ENCODE assay signal across 12 cellular contexts in genomic region chr4:155392486-155393184, GRCh38. TPM values are rescaled to one million over a fixed set of nuclear protein-coding genes. Genes with fewer than 3 reads are reported as not detected.
DNase-seq lines count a peak whose midpoint lies in the region; ATAC-seq, FAIRE-seq and TF ChIP-seq lines count a peak whose summit lies in the region.
"Had no signal": no experiment of that assay in that cellular context is flagged by ENCODE, and none has a peak within 500 bp of the region (broad histone marks: within the 10 kb centered on the region; RNA-seq: fewer than 3 reads in every experiment).

No MANE protein-coding gene starts in this region.

- TF ChIP-seq POLR2A in H54 (IDR thresholded peaks at IDR 0.05; ENCODE audit: low read depth, low read length) (no peak), lower leg skin (IDR thresholded peaks at IDR 0.05) (no peak)

- DNase-seq in 8988T (peak; percentile 10), H54 (ENCODE audit: insufficient read length, low spot score) (peak; percentile 26), fibroblast of villous mesenchyme (ENCODE audit: low read depth) (peak; percentile 79), lower leg skin (ENCODE audit: low spot score in 2 of 2) (no peak)
- DNase-seq in activated naive CD4-positive, alpha-beta T cell treated with anti-CD3 and anti-CD28 coated beads, Interleukin-2, amount 50 U/mL, for 16 hours = no peak
- DNase-seq: activated CD8-positive, alpha-beta memory T cell treated with anti-CD3 and anti-CD28 coated beads, Interleukin-2, amount 50 U/mL, for 4 hours; NCI-H82 had no signal

- WGBS in lower leg skin, 2 donors = 67 to 71% methylated on average over 8 of the region's 8 CpGs

- intact Hi-C loops in lower leg skin (cut with DNase I; ENCODE audit: low total_unique reads) = no loop called here

- H3K4me3 ChIP-seq in fibroblast of villous mesenchyme (ENCODE audit: low read depth, low read length) = no peak overlapping the region
- no peak overlapping the region for H3K4me3 ChIP-seq in lower leg skin (ENCODE audit: low read depth, poor library complexity, severe bottlenecking)
- H3K4me3 ChIP-seq: neural progenitor cell had no signal

- FAIRE-seq in H54 (lab: Jason Lieb, UNC) = no peak
- FAIRE-seq: keratinocyte had no signal

- ATAC-seq in SK-N-SH treated with all-trans-retinoic acid at 6 μM for 48 hours (peak; percentile 61), GM19455 (IDR thresholded peaks at IDR 0.05; ENCODE audit: unreplicated experiment) (no peak)
- ATAC-seq in activated CD4-positive, CD25-positive, alpha-beta regulatory T cell treated with anti-CD3 and anti-CD28 coated beads, Interleukin-2, amount 50 U/mL, for 24 hours = no peak

- TF ChIP-seq CTCF in fibroblast of villous mesenchyme (IDR thresholded peaks at IDR 0.05; ENCODE audit: insufficient read depth, low read depth, low read length) = no peak
- TF ChIP-seq CTCF in lower leg skin (IDR thresholded peaks at IDR 0.05) = no peak

TF ChIP-seq in SK-N-SH treated with all-trans-retinoic acid at 6 μM for 48 hours, 23 proteins besides CTCF, POLR2A, EP300 and RAD21:
- TF ChIP-seq ISL1 (CRISPR knock-in tag; IDR thresholded peaks at IDR 0.05) = 0 out of 2 replicates have a peak, but pooled peaks have one; percentile 19
- no peak for TF ChIP-seq POU6F1 (CRISPR knock-in tag; IDR thresholded peaks at IDR 0.05; ENCODE audit: borderline replicate concordance, low read depth)

RNA-seq across cellular contexts. Expression of gene MAP9, which starts 15.9 kb away (rescaled TPM):
- total RNA-seq in fibroblast of villous mesenchyme = 11.3 and 17.7 TPM in 2 replicates
- total RNA-seq in lower leg skin = 1 to 10 TPM in 2 of 4 donors, under 1 TPM in 2; 0.15 to 1.8 (median 1.3) TPM

Comparison
In these comparisons a context has a peak if more than half of its experiments do, and no peak if none do; other contexts are left out.
1. DNase-seq: peak in 8988T (single experiment), H54 (single experiment) and fibroblast of villous mesenchyme (single experiment); none in lower leg skin (0 of 2) and activated naive CD4-positive, alpha-beta T cell treated with anti-CD3 and anti-CD28 coated beads, Interleukin-2, amount 50 U/mL, for 16 hours (single experiment).